Comparison of ENCODE assay signal across 18 cellular contexts in genomic region chrX:152847281-152847680, GRCh38.
"Had no signal": no experiment of that assay in that cellular context is flagged by ENCODE, and none has a peak within 500 bp of the region (broad histone marks: within the 10 kb centered on the region; RNA-seq: fewer than 3 reads in every experiment).

No MANE protein-coding gene starts in this region.

- ATAC-seq: activated CD8-positive, alpha-beta T cell treated with anti-CD3 and anti-CD28 coated beads, Interleukin-2, amount 10 ng/mL, durations not matched to agents 7 days and 5 days; activated naive CD4-positive, alpha-beta T cell treated with anti-CD3 and anti-CD28 coated beads, Interleukin-2, amount 50 U/mL, for 72 hours; left lung; naive thymus-derived CD4-positive, alpha-beta T cell; stimulated activated memory B cell treated with anti-CD40 and anti-IgM and Interleukin-4, amounts not matched to agents 10 μg/mL and 1 μg/mL and 100 μg/mL, for 72 hours had no signal

- H3K4me1 Mint-ChIP-seq: stimulated activated memory B cell treated with anti-CD40 and anti-IgM and Interleukin-4, amounts not matched to agents 10 μg/mL and 1 μg/mL and 100 μg/mL, for 72 hours had no signal

- H3K27ac ChIP-seq: cardiac muscle cell, left lung, parathyroid adenoma, thyroid gland had no signal

- H3K36me3 Mint-ChIP-seq: activated naive CD4-positive, alpha-beta T cell treated with anti-CD3 and anti-CD28 coated beads, Interleukin-2, amount 50 U/mL, for 72 hours had no signal

- H3K27me3 Mint-ChIP-seq: activated B cell treated with CpG ODN at 0.5 μM for 24 hours; activated CD4-positive, alpha-beta T cell treated with anti-CD3 and anti-CD28 coated beads, Interleukin-2, amount 10 ng/mL, durations not matched to agents 24 days and 14 days; naive thymus-derived CD4-positive, alpha-beta T cell; stimulated activated memory B cell treated with anti-CD40 and anti-IgM and Interleukin-4, amounts not matched to agents 10 μg/mL and 1 μg/mL and 100 μg/mL, for 72 hours had no signal

- H3K9ac ChIP-seq: parathyroid adenoma had no signal

- H3K9me3 Mint-ChIP-seq: activated B cell treated with CpG ODN at 0.5 μM for 24 hours; activated CD4-positive, alpha-beta T cell treated with anti-CD3 and anti-CD28 coated beads, Interleukin-2, amount 10 ng/mL, durations not matched to agents 24 days and 14 days; activated naive CD4-positive, alpha-beta T cell treated with anti-CD3 and anti-CD28 coated beads, Interleukin-2, amount 50 U/mL, for 72 hours; naive thymus-derived CD4-positive, alpha-beta T cell; stimulated activated memory B cell treated with anti-CD40 and anti-IgM and Interleukin-4, amounts not matched to agents 10 μg/mL and 1 μg/mL and 100 μg/mL, for 72 hours had no signal

- H3K27ac Mint-ChIP-seq: activated B cell treated with CpG ODN at 0.5 μM for 24 hours; activated CD4-positive, alpha-beta T cell treated with anti-CD3 and anti-CD28 coated beads, Interleukin-2, amount 10 ng/mL, durations not matched to agents 24 days and 14 days; activated CD8-positive, alpha-beta T cell treated with anti-CD3 and anti-CD28 coated beads, Interleukin-2, amount 10 ng/mL, durations not matched to agents 7 days and 5 days; activated naive CD4-positive, alpha-beta T cell treated with anti-CD3 and anti-CD28 coated beads, Interleukin-2, amount 50 U/mL, for 72 hours; stimulated activated memory B cell treated with anti-CD40 and anti-IgM and Interleukin-4, amounts not matched to agents 10 μg/mL and 1 μg/mL and 100 μg/mL, for 72 hours had no signal

- H3K4me3 Mint-ChIP-seq: activated B cell treated with CpG ODN at 0.5 μM for 24 hours; activated CD4-positive, alpha-beta T cell treated with anti-CD3 and anti-CD28 coated beads, Interleukin-2, amount 10 ng/mL, durations not matched to agents 24 days and 14 days; activated CD8-positive, alpha-beta T cell treated with anti-CD3 and anti-CD28 coated beads, Interleukin-2, amount 10 ng/mL, durations not matched to agents 7 days and 5 days; naive thymus-derived CD4-positive, alpha-beta T cell; stimulated activated memory B cell treated with anti-CD40 and anti-IgM and Interleukin-4, amounts not matched to agents 10 μg/mL and 1 μg/mL and 100 μg/mL, for 72 hours had no signal

- H3K27me3 ChIP-seq: cardiac muscle cell, left lung, thyroid gland had no signal

- H3K9me3 ChIP-seq: left lung, thyroid gland had no signal

- H3K4me1 ChIP-seq: left lung, parathyroid adenoma, thyroid gland had no signal

- DNase-seq: activated B cell treated with CpG ODN at 0.5 μM for 24 hours; activated CD4-positive, alpha-beta T cell treated with anti-CD3 and anti-CD28 coated beads, Interleukin-2, amount 10 ng/mL, durations not matched to agents 24 days and 14 days; activated CD8-positive, alpha-beta memory T cell treated with anti-CD3 and anti-CD28 coated beads, Interleukin-2, amount 50 U/mL, for 4 hours; activated CD8-positive, alpha-beta T cell treated with anti-CD3 and anti-CD28 coated beads, Interleukin-2, amount 10 ng/mL, durations not matched to agents 7 days and 5 days; activated gamma-delta T cell; activated T-cell treated with anti-CD3 and anti-CD28 coated beads, Interleukin-2, amount 50 U/mL, for 48 hours; effector CD4-positive, alpha-beta T cell; foreskin fibroblast; hypothalamus; kidney; left lung; mammary epithelial cell; naive thymus-derived CD4-positive, alpha-beta T cell; thyroid gland had no signal

- H3K4me3 ChIP-seq: cardiac muscle cell, left lung, thyroid gland had no signal

- H3K36me3 ChIP-seq: cardiac muscle cell, thyroid gland had no signal
